ENCODE assay signal across 17 cellular contexts in genomic region chr14:34161351-34162169, GRCh38.
"Had no signal": no experiment of that assay in that cellular context is flagged by ENCODE, and none has a peak within 500 bp of the region (broad histone marks: within the 10 kb centered on the region; RNA-seq: fewer than 3 reads in every experiment).

No MANE protein-coding gene starts in this region.

- H3K9me3 ChIP-seq: mucosa of descending colon, neutrophil had no signal

- H3K27ac ChIP-seq: neutrophil, VCaP had no signal

- H3K4me3 Mint-ChIP-seq: activated CD8-positive, alpha-beta T cell treated with anti-CD3 and anti-CD28 coated beads for 36 hours; activated T-cell treated with anti-CD3 and anti-CD28 coated beads, Interleukin-2, amount 50 U/mL, for 72 hours; brain; naive thymus-derived CD8-positive, alpha-beta T cell had no signal

- DNase-seq: activated CD8-positive, alpha-beta memory T cell treated with anti-CD3 and anti-CD28 coated beads, Interleukin-2, amount 50 U/mL, for 4 hours; activated CD8-positive, alpha-beta T cell treated with anti-CD3 and anti-CD28 coated beads for 36 hours; activated naive CD4-positive, alpha-beta T cell; activated T-cell treated with anti-CD3 and anti-CD28 coated beads, Interleukin-2, amount 50 U/mL, for 72 hours; cerebellar nuclear complex; dermis blood vessel endothelial cell; glutamatergic neuron; left colon; mucosa of descending colon; naive thymus-derived CD8-positive, alpha-beta T cell; posterior cingulate gyrus; small intestine; T1000; trophoblast cell had no signal

- H3K36me3 ChIP-seq: neutrophil had no signal

- H3K36me3 Mint-ChIP-seq: brain; naive thymus-derived CD8-positive, alpha-beta T cell had no signal

- FAIRE-seq: small intestine had no signal

- H3K9me3 Mint-ChIP-seq: activated CD8-positive, alpha-beta T cell treated with anti-CD3 and anti-CD28 coated beads for 36 hours; activated T-cell treated with anti-CD3 and anti-CD28 coated beads, Interleukin-2, amount 50 U/mL, for 72 hours; naive thymus-derived CD8-positive, alpha-beta T cell had no signal

- H3K4me3 ChIP-seq: mucosa of descending colon had no signal

- ATAC-seq: activated CD8-positive, alpha-beta T cell treated with anti-CD3 and anti-CD28 coated beads for 36 hours; left colon; mucosa of descending colon; naive thymus-derived CD8-positive, alpha-beta T cell had no signal

- H3K27ac Mint-ChIP-seq: activated CD8-positive, alpha-beta T cell treated with anti-CD3 and anti-CD28 coated beads for 36 hours; activated T-cell treated with anti-CD3 and anti-CD28 coated beads, Interleukin-2, amount 50 U/mL, for 72 hours; brain; naive thymus-derived CD8-positive, alpha-beta T cell had no signal
